In genomic region chr9:131627846-131628820, GRCh38 we compare ENCODE assay signal across 8 cellular contexts.
DNase-seq lines count a peak whose midpoint lies in the region; ATAC-seq, FAIRE-seq and TF ChIP-seq lines count a peak whose summit lies in the region.

No MANE protein-coding gene starts in this region.

- no peak for FAIRE-seq in kidney (lab: Jason Lieb, UNC)

- peaks cover 83% of the 10 kb centered on the region for H3K4me1 Mint-ChIP-seq in stimulated activated memory B cell treated with anti-CD40 and anti-IgM and Interleukin-4, amounts not matched to agents 10 μg/mL and 1 μg/mL and 100 μg/mL, for 72 hours

- H3K9ac ChIP-seq in kidney (ENCODE audit: low read length in 2 of 2): no peak overlapping the region

- intact Hi-C loops in kidney (cut with DNase I): no loop called here

- peak overlapping the region; percentile 80 for H3K4me3 Mint-ChIP-seq in stimulated activated memory B cell treated with anti-CD40 and anti-IgM and Interleukin-4, amounts not matched to agents 10 μg/mL and 1 μg/mL and 100 μg/mL, for 72 hours

- peak; percentile 41 for DNase-seq in ELF-1 (ENCODE audit: low read depth, low spot score)
- DNase-seq in NCI-H187 treated with DMSO at 0.1 percent for 48 hours (lab: John Stamatoyannopoulos, UW): peak; percentile 4
- peak; percentile 39 for DNase-seq in activated effector memory CD4-positive, alpha-beta T cell treated with Interleukin-2 at 50 U/mL for 16 hours
- DNase-seq in kidney: peak; percentile 86
- no peak for DNase-seq in NCI-H146 treated with DMSO at 0.1 percent for 48 hours (lab: John Stamatoyannopoulos, UW; ENCODE audit: unreplicated experiment)
- DNase-seq in HuH-7 (ENCODE audit: low spot score): no peak

- H3K27ac Mint-ChIP-seq in stimulated activated memory B cell treated with anti-CD40 and anti-IgM and Interleukin-4, amounts not matched to agents 10 μg/mL and 1 μg/mL and 100 μg/mL, for 72 hours: peak overlapping the region; percentile 99

- no peaks in the 10 kb centered on the region for H3K9me3 ChIP-seq in kidney (ENCODE audit: control insufficient read depth in 1 of 2, low read length in 2 of 2)

- H3K9me3 Mint-ChIP-seq in stimulated activated memory B cell treated with anti-CD40 and anti-IgM and Interleukin-4, amounts not matched to agents 10 μg/mL and 1 μg/mL and 100 μg/mL, for 72 hours: no peaks in the 10 kb centered on the region

- H3K4me1 ChIP-seq in kidney (ENCODE audit: control insufficient read depth in 1 of 2, insufficient read depth in 1 of 2, low read depth in 1 of 2, low read length in 2 of 2): peaks cover under 1 to 3% of the 10 kb centered on the region in 2 donors

- H3K27me3 Mint-ChIP-seq in stimulated activated memory B cell treated with anti-CD40 and anti-IgM and Interleukin-4, amounts not matched to agents 10 μg/mL and 1 μg/mL and 100 μg/mL, for 72 hours: no peaks in the 10 kb centered on the region

- H3K4me3 ChIP-seq in kidney (ENCODE audit: low read length in 2 of 2): no peak overlapping the region

- peaks cover 88% of the 10 kb centered on the region for H3K36me3 Mint-ChIP-seq in stimulated activated memory B cell treated with anti-CD40 and anti-IgM and Interleukin-4, amounts not matched to agents 10 μg/mL and 1 μg/mL and 100 μg/mL, for 72 hours

- peaks cover 15 to 16% of the 10 kb centered on the region in 2 donors for H3K36me3 ChIP-seq in kidney (ENCODE audit: control insufficient read depth in 1 of 2, insufficient read depth in 2 of 2, low read length in 2 of 2)

- TF ChIP-seq CTCF in kidney (IDR thresholded peaks at IDR 0.05; ENCODE audit: borderline replicate concordance, extremely low read depth, insufficient read depth): no peak

- no peak overlapping the region for H3K27ac ChIP-seq in kidney (ENCODE audit: low read depth in 2 of 2, low read length in 2 of 2)

- ATAC-seq in stimulated activated memory B cell treated with anti-CD40 and anti-IgM and Interleukin-4, amounts not matched to agents 10 μg/mL and 1 μg/mL and 100 μg/mL, for 72 hours: peak; percentile 85
- no peak for ATAC-seq in HG03095 (IDR thresholded peaks at IDR 0.05; ENCODE audit: unreplicated experiment)

Comparison
In these comparisons a context has a peak if more than half of its experiments do, and no peak if none do; other contexts are left out.
1. DNase-seq: peak in ELF-1 (single experiment), NCI-H187 treated with DMSO at 0.1 percent for 48 hours (single experiment), activated effector memory CD4-positive, alpha-beta T cell treated with Interleukin-2 at 50 U/mL for 16 hours (single experiment) and kidney (single experiment); none in NCI-H146 treated with DMSO at 0.1 percent for 48 hours (single experiment) and HuH-7 (single experiment).